In genomic region chr16:22813946-22814325, GRCh38 we compare ENCODE assay signal across 8 cellular contexts. TPM values are rescaled to one million over a fixed set of nuclear protein-coding genes. Genes with fewer than 3 reads are reported as not detected.
DNase-seq lines count a peak whose midpoint lies in the region; ATAC-seq and TF ChIP-seq lines count a peak whose summit lies in the region.

Gene HS3ST2 (plus strand): TSS chr16:22814162. CDS start chr16:22814611, 449 bp downstream.

- CTCF ChIA-PET in PC-9 (lab: Charles Lee), result no interaction called here

- H3K79me2 ChIP-seq in PC-9 (ENCODE audit: low read depth), result no peaks in the 10 kb centered on the region

- no peaks in the 10 kb centered on the region for H3F3A ChIP-seq in PC-9 (ENCODE audit: insufficient read depth, low read depth)

- H3K9me3 Mint-ChIP-seq in glutamatergic neuron (ENCODE audit: unreplicated experiment), result peaks cover 1% of the 10 kb centered on the region

- intact Hi-C loops in posterior cingulate gyrus (cut with DNase I), result loop anchor here (10.0 kb wide), 1 partner anchor 109 kb away; no protein-coding TSS in a partner anchor
- intact Hi-C loops in PC-9 (cut with micrococcal nuclease; ENCODE audit: unreplicated experiment), result no loop called here

- no TSS peak for BruUV-seq in PC-9 (replicated peaks; lab: Mats Ljungman, UMichigan)

- H3K9me2 ChIP-seq in PC-9 (ENCODE audit: insufficient read depth), result no peaks in the 10 kb centered on the region; the same call in 1 of the 2 replicates

- H2AFZ ChIP-seq in PC-9, result no peak within 1 kb of the TSS

- peaks cover 2% of the 10 kb centered on the region for H3K4me1 Mint-ChIP-seq in glutamatergic neuron (ENCODE audit: low read depth, unreplicated experiment)

- no peaks in the 10 kb centered on the region for H4K20me1 ChIP-seq in PC-9 (ENCODE audit: insufficient read depth)

- no peak within 1 kb of the TSS for H3K27ac ChIP-seq in PC-9

- H3K36me3 ChIP-seq in NT2/D1 (ENCODE audit: insufficient read depth, insufficient read length, low read length), result no peaks in the 10 kb centered on the region
- H3K36me3 ChIP-seq in PC-9 (ENCODE audit: low read depth), result no peaks in the 10 kb centered on the region

- no peak for TF ChIP-seq CTCF in glutamatergic neuron (IDR thresholded peaks at IDR 0.05; ENCODE audit: partially characterized antibody, unreplicated experiment)
- TF ChIP-seq CTCF in PC-9 (conservative IDR thresholded peaks at IDR 0.05), result no peak

- H3K9me3 ChIP-seq in NT2/D1 (ENCODE audit: insufficient read depth, low read length) (no peaks in the 10 kb centered on the region), PC-9 (ENCODE audit: insufficient read depth, low read depth) (no peaks in the 10 kb centered on the region)

- POLR2A ChIA-PET in PC-9 (lab: Charles Lee; ENCODE audit: unreplicated experiment), result no interaction called here

- H3K36me3 Mint-ChIP-seq in glutamatergic neuron (ENCODE audit: unreplicated experiment), result no peaks in the 10 kb centered on the region

- peaks cover 67% of the 10 kb centered on the region for H3K27me3 ChIP-seq in NT2/D1 (ENCODE audit: insufficient read depth, insufficient read length)
- H3K27me3 ChIP-seq in PC-9 (ENCODE audit: insufficient read depth, low read depth), result no peaks in the 10 kb centered on the region

- H3K4me1 ChIP-seq in NT2/D1 (ENCODE audit: insufficient read depth, insufficient read length) (peaks cover 4% of the 10 kb centered on the region), PC-9 (replicated peaks; ENCODE audit: insufficient read depth) (peaks cover 10% of the 10 kb centered on the region)

- H3K27ac Mint-ChIP-seq in glutamatergic neuron (ENCODE audit: unreplicated experiment), result peak within 1 kb of the TSS; percentile 55

- H3K4me3 Mint-ChIP-seq in glutamatergic neuron (ENCODE audit: unreplicated experiment), result peak within 1 kb of the TSS; percentile 93

- DNase-seq in GM04504 (ENCODE audit: low read depth) (peak; percentile 3), NT2/D1 (ENCODE audit: low read depth, low spot score) (peak; percentile 81), glutamatergic neuron (peak; percentile 85), posterior cingulate gyrus (peak; percentile 17 to 95 (median 67)), PC-9 (no peak)

- peaks cover 9% of the 10 kb centered on the region for H3K27me3 Mint-ChIP-seq in glutamatergic neuron (ENCODE audit: unreplicated experiment)

- H3K4me3 ChIP-seq in NT2/D1 (ENCODE audit: insufficient read length, low read depth) (peak within 1 kb of the TSS; percentile 65), PC-9 (no peak within 1 kb of the TSS)

- no peak for ATAC-seq in GM18909 (IDR thresholded peaks at IDR 0.05; ENCODE audit: poor library complexity, unreplicated experiment)
- no peak for ATAC-seq in HG02981 (IDR thresholded peaks at IDR 0.05; ENCODE audit: unreplicated experiment)
- ATAC-seq in HG03457 (IDR thresholded peaks at IDR 0.05; ENCODE audit: unreplicated experiment), result no peak

- H3K4me2 ChIP-seq in PC-9, result no peak within 1 kb of the TSS

- peak within 1 kb of the TSS; percentile 69 for H3K9ac ChIP-seq in NT2/D1 (ENCODE audit: insufficient read length, low read depth)

RNA-seq across cellular contexts. Expression of gene HS3ST2, which starts in this region (rescaled TPM):
- 32.5 TPM for total RNA-seq in glutamatergic neuron (ENCODE audit: unreplicated experiment)
- total RNA-seq in PC-9 (2021), result 0.23 and 1.1 TPM in 2 replicates

Comparison
In these comparisons a context has a peak if more than half of its experiments do, and no peak if none do; other contexts are left out.
1. RNA of gene HS3ST2 (total RNA-seq): 32.5 TPM in glutamatergic neuron (single experiment); 0.23 to 1.1 TPM in PC-9; every median in the first group is over 10 times any median in the second.
2. DNase-seq: peak in GM04504 (single experiment), NT2/D1 (single experiment), glutamatergic neuron (single experiment) and posterior cingulate gyrus (10 of 10); none in PC-9 (0 of 2).